ENCODE assay signal across 13 cellular contexts in the genomic region with DNA sequence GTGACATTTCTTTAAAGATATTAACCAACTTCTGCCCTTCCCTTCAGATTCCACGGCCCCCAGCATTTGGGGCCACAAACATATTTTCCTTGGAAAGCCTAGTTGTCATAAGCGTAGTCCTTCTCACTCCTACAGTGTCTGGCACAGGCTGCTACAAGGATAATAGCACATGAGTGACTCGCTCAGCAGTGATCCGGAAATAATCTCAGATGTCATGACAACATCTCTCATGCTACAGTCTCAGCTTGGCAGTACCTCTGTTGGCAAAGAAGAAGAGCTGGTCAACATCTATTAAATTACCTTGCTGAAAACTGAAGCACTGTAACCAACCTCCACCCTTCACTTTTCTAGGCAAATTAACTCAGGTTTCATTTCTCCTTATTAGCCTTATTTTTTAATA.
A peak's percentile ranks its signal among the peaks of the same experiment; 100 is the strongest.
DNase-seq lines count a peak whose midpoint lies in the region; ATAC-seq and TF ChIP-seq lines count a peak whose summit lies in the region.
"Had no signal": no experiment of that assay in that cellular context is flagged by ENCODE, and none has a peak within 500 bp of the region (broad histone marks: within the 10 kb centered on the region; RNA-seq: fewer than 3 reads in every experiment).

No MANE protein-coding gene starts in this region.

- H3K9me3 ChIP-seq in IMR-90 (ENCODE audit: control insufficient read depth, insufficient read depth, low read length) (no peaks in the 10 kb centered on the region), stomach (no peaks in the 10 kb centered on the region)

- H4K8ac ChIP-seq in IMR-90 (ENCODE audit: low read depth in 2 of 2, low read length in 2 of 2): no peak overlapping the region

- no peak overlapping the region for H4K91ac ChIP-seq in IMR-90 (ENCODE audit: insufficient read depth, low read depth, low read length)

- intact Hi-C loops in IMR-90 (cut with micrococcal nuclease) (no loop called here), stomach (cut with DNase I; ENCODE audit: low total_unique reads) (no loop called here)

- H4K5ac ChIP-seq in IMR-90 (ENCODE audit: low read depth, low read length): no peak overlapping the region

- no peak overlapping the region for H3K56ac ChIP-seq in IMR-90 (ENCODE audit: extremely low read depth, insufficient read depth, low read length)

- BruUV-seq in IMR-90 (replicated peaks; lab: Mats Ljungman, UMichigan): no TSS peak

- H4K20me1 ChIP-seq in IMR-90 (ENCODE audit: insufficient read depth, low read length): no peaks in the 10 kb centered on the region

- no peak overlapping the region for H2AK9ac ChIP-seq in IMR-90 (replicated peaks; ENCODE audit: low read depth, low read length, poor library complexity)

- H3K4ac ChIP-seq in IMR-90 (ENCODE audit: low read depth, low read length): no peak overlapping the region

- no peak overlapping the region for H2BK5ac ChIP-seq in IMR-90 (ENCODE audit: low read depth, low read length, poor library complexity, severe bottlenecking)

- no peak overlapping the region for H3K9ac ChIP-seq in IMR-90 (ENCODE audit: low read depth, low read length)

- TF ChIP-seq POLR2A in IMR-90 (IDR thresholded peaks at IDR 0.05; ENCODE audit: low read depth, low read length) (no peak), stomach (IDR thresholded peaks at IDR 0.05) (no peak)

- no peak overlapping the region for H2AFZ ChIP-seq in IMR-90 (replicated peaks; ENCODE audit: low read length, poor library complexity)

- 33% methylated on average over 1 of the region's 4 CpGs; no CpG with 5 or more reads in 1 of the 2 experiments for WGBS in IMR-90 (ENCODE audit: extremely low coverage in 2 of 2, insufficient read length in 1 of 2), 2 experiments
- 72 to 82% (median 76%) methylated on average over 4 of the region's 4 CpGs for WGBS in stomach, 5 donors

- H3K4me3 ChIP-seq in IMR-90 (ENCODE audit: insufficient read depth, low read depth, low read length) (no peak overlapping the region), kidney epithelial cell (ENCODE audit: low read depth, low read length) (no peak overlapping the region), stomach (no peak overlapping the region)

- H3K79me1 ChIP-seq in IMR-90 (ENCODE audit: low read depth in 1 of 2, low read length in 2 of 2): no peaks in the 10 kb centered on the region

- no peak for TF ChIP-seq CTCF in IMR-90 (conservative IDR thresholded peaks at IDR 0.05; ENCODE audit: low read depth, low read length)
- TF ChIP-seq CTCF in VCaP (conservative IDR thresholded peaks at IDR 0.05): no peak
- no peak for TF ChIP-seq CTCF in kidney epithelial cell (IDR thresholded peaks at IDR 0.05; ENCODE audit: insufficient read depth, low read length, poor library complexity, severe bottlenecking)
- TF ChIP-seq CTCF in stomach (IDR thresholded peaks at IDR 0.05): no peak

- H3K4me1 ChIP-seq in IMR-90 (ENCODE audit: control insufficient read depth, insufficient read depth, low read length) (no peaks in the 10 kb centered on the region), stomach (no peaks in the 10 kb centered on the region)

- no peak overlapping the region for H2AK5ac ChIP-seq in IMR-90 (ENCODE audit: low read depth, low read length)

- H2BK120ac ChIP-seq in IMR-90 (ENCODE audit: low read depth, low read length): no peak overlapping the region

- dilution Hi-C loops in IMR-90 (cut with HindIII; ENCODE audit: low sequenced_read_pairs, unreplicated experiment): no loop called here

- no peak overlapping the region for H3K14ac ChIP-seq in IMR-90 (replicated peaks; ENCODE audit: low read depth, low read length)

- POLR2A ChIA-PET in IMR-90 (lab: Charles Lee; ENCODE audit: unreplicated experiment): no interaction called here

- no peak overlapping the region for H3K18ac ChIP-seq in IMR-90 (ENCODE audit: low read depth, low read length)

- H2BK20ac ChIP-seq in IMR-90 (ENCODE audit: low read depth, low read length): no peak overlapping the region

- TF ChIP-seq EP300 in stomach (IDR thresholded peaks at IDR 0.05): no peak

- in situ Hi-C loops in IMR-90 (cut with MboI; ENCODE audit: low sequenced_read_pairs): no loop called here

- H3K27ac ChIP-seq in IMR-90 (ENCODE audit: insufficient read depth, low read length): no peak overlapping the region
- peak overlapping the region; percentile 70 for H3K27ac ChIP-seq in VCaP
- no peak overlapping the region for H3K27ac ChIP-seq in stomach

- no peaks in the 10 kb centered on the region for H3K9me1 ChIP-seq in IMR-90 (ENCODE audit: insufficient read depth, low read length)

- TF ChIP-seq RAD21 in IMR-90 (IDR thresholded peaks at IDR 0.05; ENCODE audit: low read length): no peak

- H3K4me2 ChIP-seq in IMR-90 (ENCODE audit: low read depth, low read length): no peak overlapping the region

- no peak overlapping the region for H3K23ac ChIP-seq in IMR-90 (ENCODE audit: low read depth, low read length)

- DNase-seq in DMS53 (lab: John Stamatoyannopoulos, UW) (peak; percentile 59), IMR-90 (peak; percentile 4), kidney epithelial cell (ENCODE audit: low read depth) (peak; percentile 32), stomach (no peak), T1000 (lab: John Stamatoyannopoulos, UW) (no peak)
- no peak for DNase-seq in activated CD4-positive, alpha-beta T cell treated with anti-CD3 and anti-CD28 coated beads, Interleukin-2, amount 50 U/mL, for 48 hours
- DNase-seq: activated CD4-positive, alpha-beta T cell treated with anti-CD3 and anti-CD28 coated beads, Interleukin-2, amount 10 ng/mL, durations not matched to agents 24 days and 14 days; activated naive CD4-positive, alpha-beta T cell treated with anti-CD3 and anti-CD28 coated beads, Interleukin-2, amount 50 U/mL, for 16 hours; NCI-H2107; stimulated activated CD4-positive, alpha-beta T cell treated with anti-CD3 and anti-CD28 coated beads, Interleukin-12 subunit alpha, Interleukin-12 subunit beta, amount 100 ng/mL, for 4 hours had no signal

- H3K27me3 ChIP-seq in IMR-90 (ENCODE audit: control insufficient read depth, insufficient read depth, low read length): no peaks in the 10 kb centered on the region
- H3K27me3 ChIP-seq in kidney epithelial cell (ENCODE audit: control insufficient read depth, insufficient read depth, low read length): no peaks in the 10 kb centered on the region
- no peaks in the 10 kb centered on the region for H3K27me3 ChIP-seq in stomach

- H3K36me3 ChIP-seq in IMR-90 (ENCODE audit: control insufficient read depth, insufficient read depth, low read length) (no peaks in the 10 kb centered on the region), kidney epithelial cell (ENCODE audit: control insufficient read depth, insufficient read depth, low read length) (no peaks in the 10 kb centered on the region), stomach (no peaks in the 10 kb centered on the region)

- no peak overlapping the region for H2BK15ac ChIP-seq in IMR-90 (ENCODE audit: low read depth, low read length)

- CTCF ChIA-PET in IMR-90 (lab: Yijun Ruan, JAX): no interaction called here

- ATAC-seq in IMR-90 (ENCODE audit: low read depth) (no peak), HG03457 (IDR thresholded peaks at IDR 0.05; ENCODE audit: unreplicated experiment) (no peak)
- ATAC-seq: stimulated activated effector memory CD8-positive, alpha-beta T cell treated with anti-CD3 and anti-CD28 coated beads, Interleukin-12 subunit alpha, Interleukin-12 subunit beta, amount 100 ng/mL, for 72 hours had no signal

TF ChIP-seq in IMR-90, 13 proteins besides CTCF, POLR2A, EP300 and RAD21:
- TF ChIP-seq FOS (IDR thresholded peaks at IDR 0.05; ENCODE audit: low read depth, low read length) (no peak), BHLHE40 (IDR thresholded peaks at IDR 0.05; ENCODE audit: low read depth, low read length) (no peak), RCOR1 (IDR thresholded peaks at IDR 0.05; ENCODE audit: insufficient replicate concordance, low read length) (no peak), SMC3 (IDR thresholded peaks at IDR 0.05; ENCODE audit: low read depth, low read length) (no peak), MAZ (IDR thresholded peaks at IDR 0.05; ENCODE audit: borderline replicate concordance, low read depth, low read length) (no peak), CHD1 (IDR thresholded peaks at IDR 0.05; ENCODE audit: low read depth, low read length) (no peak)
- TF ChIP-seq, protein P1, sequence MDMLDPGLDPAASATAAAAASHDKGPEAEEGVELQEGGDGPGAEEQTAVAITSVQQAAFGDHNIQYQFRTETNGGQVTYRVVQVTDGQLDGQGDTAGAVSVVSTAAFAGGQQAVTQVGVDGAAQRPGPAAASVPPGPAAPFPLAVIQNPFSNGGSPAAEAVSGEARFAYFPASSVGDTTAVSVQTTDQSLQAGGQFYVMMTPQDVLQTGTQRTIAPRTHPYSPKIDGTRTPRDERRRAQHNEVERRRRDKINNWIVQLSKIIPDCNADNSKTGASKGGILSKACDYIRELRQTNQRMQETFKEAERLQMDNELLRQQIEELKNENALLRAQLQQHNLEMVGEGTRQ (IDR thresholded peaks at IDR 0.05; ENCODE audit: low read depth, low read length): no peak

Comparison
In these comparisons a context has a peak if more than half of its experiments do, and no peak if none do; other contexts are left out.
1. DNase-seq: peak in DMS53 (single experiment), IMR-90 (single experiment) and kidney epithelial cell (single experiment); none in stomach (single experiment), T1000 (single experiment) and activated CD4-positive, alpha-beta T cell treated with anti-CD3 and anti-CD28 coated beads, Interleukin-2, amount 50 U/mL, for 48 hours (0 of 2).